29 cellular contexts compared by ENCODE assay signal in genomic region chr2:118903489-118904215, GRCh38. TPM values are rescaled to one million over a fixed set of nuclear protein-coding genes. Genes with fewer than 3 reads are reported as not detected.
DNase-seq lines count a peak whose midpoint lies in the region; ATAC-seq and TF ChIP-seq lines count a peak whose summit lies in the region.
"Had no signal": no experiment of that assay in that cellular context is flagged by ENCODE, and none has a peak within 500 bp of the region (broad histone marks: within the 10 kb centered on the region; RNA-seq: fewer than 3 reads in every experiment).

No MANE protein-coding gene starts in this region.

- H3K36me3 ChIP-seq in colonic mucosa = no peaks in the 10 kb centered on the region
- H3K36me3 ChIP-seq: HAP-1, left ventricle myocardium inferior, neutrophil had no signal

- peaks cover 3% of the 10 kb centered on the region for H3K4me1 ChIP-seq in colonic mucosa
- H3K4me1 ChIP-seq: HAP-1, left ventricle myocardium inferior had no signal

- H3K36me3 Mint-ChIP-seq in activated naive CD4-positive, alpha-beta T cell treated with anti-CD3 and anti-CD28 coated beads, Interleukin-2, amount 10 ng/mL, durations not matched to agents 7 days and 5 days = no peaks in the 10 kb centered on the region
- H3K36me3 Mint-ChIP-seq in activated naive CD4-positive, alpha-beta T cell treated with anti-CD3 and anti-CD28 coated beads for 36 hours (ENCODE audit: low read depth) = no peaks in the 10 kb centered on the region
- H3K36me3 Mint-ChIP-seq in CD14-positive monocyte = peaks cover 0 to 11% of the 10 kb centered on the region in 2 donors
- H3K36me3 Mint-ChIP-seq in nephron progenitor cell (ENCODE audit: low read depth) = no peaks in the 10 kb centered on the region
- H3K36me3 Mint-ChIP-seq in type B pancreatic cell = no peaks in the 10 kb centered on the region

- H3K9ac ChIP-seq in colonic mucosa (ENCODE audit: low read depth in 2 of 2, low read length in 2 of 2) = no peak overlapping the region

- H3K9me3 ChIP-seq in colonic mucosa = no peaks in the 10 kb centered on the region
- H3K9me3 ChIP-seq: HAP-1, left ventricle myocardium inferior, neutrophil had no signal

- no peak overlapping the region for H3K4me3 ChIP-seq in colonic mucosa
- H3K4me3 ChIP-seq: HAP-1, left ventricle myocardium inferior, PC-9 had no signal

- H3K4me1 Mint-ChIP-seq in activated naive CD4-positive, alpha-beta T cell treated with anti-CD3 and anti-CD28 coated beads, Interleukin-2, amount 10 ng/mL, durations not matched to agents 7 days and 5 days = peaks cover 15% of the 10 kb centered on the region
- H3K4me1 Mint-ChIP-seq in activated naive CD4-positive, alpha-beta T cell treated with anti-CD3 and anti-CD28 coated beads for 36 hours (ENCODE audit: low read depth) = peaks cover 18% of the 10 kb centered on the region
- peaks cover 37% of the 10 kb centered on the region for H3K4me1 Mint-ChIP-seq in CD14-positive monocyte
- H3K4me1 Mint-ChIP-seq in nephron progenitor cell = peaks cover 21% of the 10 kb centered on the region
- H3K4me1 Mint-ChIP-seq in type B pancreatic cell (ENCODE audit: unreplicated experiment) = no peaks in the 10 kb centered on the region
- H3K4me1 Mint-ChIP-seq: activated CD4-positive, alpha-beta memory T cell treated with anti-CD3 and anti-CD28 coated beads, Interleukin-2, amount 10 ng/mL, durations not matched to agents 7 days and 5 days had no signal

- DNase-seq in activated naive CD4-positive, alpha-beta T cell treated with anti-CD3 and anti-CD28 coated beads, Interleukin-2, amount 10 ng/mL, durations not matched to agents 7 days and 5 days = no peak
- DNase-seq in activated naive CD4-positive, alpha-beta T cell treated with anti-CD3 and anti-CD28 coated beads for 36 hours = no peak
- no peak for DNase-seq in CD14-positive monocyte (ENCODE audit: low spot score)
- DNase-seq in colonic mucosa = no peak
- no peak for DNase-seq in nephron progenitor cell
- no peak for DNase-seq in type B pancreatic cell (ENCODE audit: extremely low spot score, unreplicated experiment)
- DNase-seq in retina = no peak
- DNase-seq: activated CD4-positive, alpha-beta memory T cell treated with anti-CD3 and anti-CD28 coated beads, Interleukin-2, amount 10 ng/mL, durations not matched to agents 7 days and 5 days; activated CD4-positive, CD25-positive, alpha-beta regulatory T cell treated with anti-CD3 and anti-CD28 coated beads, Interleukin-2, amount 50 U/mL, for 72 hours; activated CD8-positive, alpha-beta memory T cell treated with anti-CD3 and anti-CD28 coated beads, Interleukin-2, amount 50 U/mL, for 4 hours; activated naive CD8-positive, alpha-beta T cell treated with anti-CD3 and anti-CD28 coated beads for 36 hours; aorta; effector memory CD4-positive, alpha-beta T cell; Karpas-422; left ventricle myocardium inferior; NCI-H1436; NCI-H2081; NCI-H526 treated with DMSO at 0.1 percent for 48 hours; NK-92 treated with Interleukin-12 subunit alpha and Interleukin-12 subunit beta, amount 100 ng/mL, for 24 hours; stimulated activated CD4-positive, alpha-beta T cell treated with anti-CD3 and anti-CD28 coated beads, Interleukin-4, amount 100 ng/mL, for 4 hours; T-helper 2 cell had no signal

- peak overlapping the region; percentile 15 for H3K27ac Mint-ChIP-seq in activated naive CD4-positive, alpha-beta T cell treated with anti-CD3 and anti-CD28 coated beads, Interleukin-2, amount 10 ng/mL, durations not matched to agents 7 days and 5 days
- H3K27ac Mint-ChIP-seq in activated naive CD4-positive, alpha-beta T cell treated with anti-CD3 and anti-CD28 coated beads for 36 hours = no peak overlapping the region
- peak overlapping the region; percentile 23 to 94 (median 87) for H3K27ac Mint-ChIP-seq in CD14-positive monocyte
- peak overlapping the region; percentile 23 for H3K27ac Mint-ChIP-seq in nephron progenitor cell
- H3K27ac Mint-ChIP-seq in type B pancreatic cell = no peak overlapping the region
- H3K27ac Mint-ChIP-seq: activated CD4-positive, alpha-beta memory T cell treated with anti-CD3 and anti-CD28 coated beads, Interleukin-2, amount 10 ng/mL, durations not matched to agents 7 days and 5 days; activated T-helper 1 cell treated with anti-CD3 and anti-CD28 coated beads, Interleukin-12 subunit alpha, Interleukin-12 subunit beta, Interleukin-2, Interleukin-4 antibody, amounts not matched to agents 30 ng/mL and 10 ng/mL and 1 ng/mL, durations not matched to agents 14 hours and 24 hours and 36 hours had no signal

- peaks cover 8% of the 10 kb centered on the region for H3K9me3 Mint-ChIP-seq in activated naive CD4-positive, alpha-beta T cell treated with anti-CD3 and anti-CD28 coated beads, Interleukin-2, amount 10 ng/mL, durations not matched to agents 7 days and 5 days
- peaks cover 3% of the 10 kb centered on the region for H3K9me3 Mint-ChIP-seq in activated naive CD4-positive, alpha-beta T cell treated with anti-CD3 and anti-CD28 coated beads for 36 hours
- peaks cover 0 to 15% (median 1%) of the 10 kb centered on the region in 7 donors for H3K9me3 Mint-ChIP-seq in CD14-positive monocyte
- H3K9me3 Mint-ChIP-seq in nephron progenitor cell = peaks cover 10% of the 10 kb centered on the region
- no peaks in the 10 kb centered on the region for H3K9me3 Mint-ChIP-seq in type B pancreatic cell

- CTCF ChIA-PET in activated naive CD4-positive, alpha-beta T cell treated with anti-CD3 and anti-CD28 coated beads, Interleukin-2, amount 10 ng/mL, durations not matched to agents 7 days and 5 days (lab: Charles Lee) = no interaction called here
- CTCF ChIA-PET in activated naive CD4-positive, alpha-beta T cell treated with anti-CD3 and anti-CD28 coated beads for 36 hours (lab: Charles Lee) = interaction anchor here (0.8 to 1.3 kb wide), 2 partner anchors 20 to 22 kb away, joined by 3 read pairs; no protein-coding TSS in a partner anchor

- H3K27ac ChIP-seq in colonic mucosa = peak overlapping the region; percentile 68
- H3K27ac ChIP-seq: epithelial cell of prostate, left ventricle myocardium inferior, neutrophil, PC-9 had no signal

- TF ChIP-seq CTCF in CD14-positive monocyte (IDR thresholded peaks at IDR 0.05) (no peak), colonic mucosa (IDR thresholded peaks at IDR 0.05) (no peak), nephron progenitor cell (IDR thresholded peaks at IDR 0.05) (no peak), type B pancreatic cell (conservative IDR thresholded peaks at IDR 0.05) (no peak)

- H3K27me3 ChIP-seq in colonic mucosa = no peaks in the 10 kb centered on the region
- H3K27me3 ChIP-seq: neutrophil had no signal

- intact Hi-C loops in activated naive CD4-positive, alpha-beta T cell treated with anti-CD3 and anti-CD28 coated beads for 36 hours (cut with micrococcal nuclease) = no loop called here
- intact Hi-C loops in CD14-positive monocyte (cut with micrococcal nuclease) (loop anchor here (5.0 kb wide), 2 partner anchors 39 to 69 kb away; partner anchors contain the start of gene MARCO (in 1 of the 2)), colonic mucosa (cut with DNase I) (no loop called here)

- H3K27me3 Mint-ChIP-seq in activated naive CD4-positive, alpha-beta T cell treated with anti-CD3 and anti-CD28 coated beads, Interleukin-2, amount 10 ng/mL, durations not matched to agents 7 days and 5 days = no peaks in the 10 kb centered on the region
- H3K27me3 Mint-ChIP-seq in activated naive CD4-positive, alpha-beta T cell treated with anti-CD3 and anti-CD28 coated beads for 36 hours (ENCODE audit: low read depth) = no peaks in the 10 kb centered on the region
- peaks cover 4 to 18% (median 9%) of the 10 kb centered on the region in 3 donors for H3K27me3 Mint-ChIP-seq in CD14-positive monocyte (ENCODE audit: low read depth in 3 of 3)
- no peaks in the 10 kb centered on the region for H3K27me3 Mint-ChIP-seq in nephron progenitor cell (ENCODE audit: low read depth, poor library complexity)
- H3K27me3 Mint-ChIP-seq in type B pancreatic cell = peaks cover 3% of the 10 kb centered on the region
- H3K27me3 Mint-ChIP-seq: activated CD4-positive, alpha-beta memory T cell treated with anti-CD3 and anti-CD28 coated beads, Interleukin-2, amount 10 ng/mL, durations not matched to agents 7 days and 5 days had no signal

- no peak for ATAC-seq in GM21515 (IDR thresholded peaks at IDR 0.05; ENCODE audit: unreplicated experiment)

- no peak overlapping the region for H3K4me3 Mint-ChIP-seq in activated naive CD4-positive, alpha-beta T cell treated with anti-CD3 and anti-CD28 coated beads, Interleukin-2, amount 10 ng/mL, durations not matched to agents 7 days and 5 days
- no peak overlapping the region for H3K4me3 Mint-ChIP-seq in activated naive CD4-positive, alpha-beta T cell treated with anti-CD3 and anti-CD28 coated beads for 36 hours
- H3K4me3 Mint-ChIP-seq in CD14-positive monocyte = peak overlapping the region in 1 of 2 donors; percentile 75
- no peak overlapping the region for H3K4me3 Mint-ChIP-seq in nephron progenitor cell
- H3K4me3 Mint-ChIP-seq in type B pancreatic cell = no peak overlapping the region
- H3K4me3 Mint-ChIP-seq: activated CD4-positive, alpha-beta memory T cell treated with anti-CD3 and anti-CD28 coated beads, Interleukin-2, amount 10 ng/mL, durations not matched to agents 7 days and 5 days; activated naive CD8-positive, alpha-beta T cell treated with anti-CD3 and anti-CD28 coated beads for 36 hours; activated T-helper 1 cell treated with anti-CD3 and anti-CD28 coated beads, Interleukin-12 subunit alpha, Interleukin-12 subunit beta, Interleukin-2, Interleukin-4 antibody, amounts not matched to agents 30 ng/mL and 10 ng/mL and 1 ng/mL, durations not matched to agents 14 hours and 24 hours and 36 hours had no signal

RNA-seq across cellular contexts. Expression of gene MARCO, which starts 38.3 kb away (rescaled TPM):
- not detected for total RNA-seq in activated naive CD4-positive, alpha-beta T cell treated with anti-CD3 and anti-CD28 coated beads for 36 hours
- polyA plus RNA-seq in CD14-positive monocyte = 10 to 100 TPM; 37.7 to 43.7 TPM
- total RNA-seq in colonic mucosa = 1 to 10 TPM in 1 of 2 donors, under 1 TPM in 1; 0.77 to 3.7 TPM
- 1.1 and 1.6 TPM in 2 replicates for total RNA-seq in type B pancreatic cell (ENCODE audit: low replicate concordance)
- total RNA-seq: activated CD4-positive, alpha-beta memory T cell treated with anti-CD3 and anti-CD28 coated beads, Interleukin-2, amount 10 ng/mL, durations not matched to agents 7 days and 5 days; activated naive CD8-positive, alpha-beta T cell treated with anti-CD3 and anti-CD28 coated beads for 36 hours; activated T-helper 1 cell treated with anti-CD3 and anti-CD28 coated beads, Interleukin-12 subunit alpha, Interleukin-12 subunit beta, Interleukin-2, Interleukin-4 antibody, amounts not matched to agents 30 ng/mL and 10 ng/mL and 1 ng/mL, durations not matched to agents 14 hours and 24 hours and 36 hours; myocyte; PC-9 had no signal

RNA-seq across cellular contexts. Expression of gene EN1, which starts 56.2 kb away (rescaled TPM):
- not detected for total RNA-seq in activated naive CD4-positive, alpha-beta T cell treated with anti-CD3 and anti-CD28 coated beads for 36 hours
- polyA plus RNA-seq in CD14-positive monocyte = not detected
- total RNA-seq in colonic mucosa = not detected
- total RNA-seq in type B pancreatic cell (ENCODE audit: low replicate concordance) = 0.57 and 2.7 TPM in 2 replicates
- total RNA-seq: activated CD4-positive, alpha-beta memory T cell treated with anti-CD3 and anti-CD28 coated beads, Interleukin-2, amount 10 ng/mL, durations not matched to agents 7 days and 5 days; activated naive CD8-positive, alpha-beta T cell treated with anti-CD3 and anti-CD28 coated beads for 36 hours; activated T-helper 1 cell treated with anti-CD3 and anti-CD28 coated beads, Interleukin-12 subunit alpha, Interleukin-12 subunit beta, Interleukin-2, Interleukin-4 antibody, amounts not matched to agents 30 ng/mL and 10 ng/mL and 1 ng/mL, durations not matched to agents 14 hours and 24 hours and 36 hours; aorta; left ventricle myocardium inferior; PC-9; ureter had no signal
- polyA plus RNA-seq: aorta had no signal

Comparison
In these comparisons a context has a peak if more than half of its experiments do, and no peak if none do; other contexts are left out.
1. H3K27ac Mint-ChIP-seq: peak in activated naive CD4-positive, alpha-beta T cell treated with anti-CD3 and anti-CD28 coated beads, Interleukin-2, amount 10 ng/mL, durations not matched to agents 7 days and 5 days (single experiment), CD14-positive monocyte (7 of 7) and nephron progenitor cell (single experiment); none in activated naive CD4-positive, alpha-beta T cell treated with anti-CD3 and anti-CD28 coated beads for 36 hours (single experiment) and type B pancreatic cell (single experiment).
2. intact Hi-C loops: an anchor here in CD14-positive monocyte (5.0 kb wide); none called in activated naive CD4-positive, alpha-beta T cell treated with anti-CD3 and anti-CD28 coated beads for 36 hours and colonic mucosa.